10 cellular contexts compared by ENCODE assay signal in the genomic region with DNA sequence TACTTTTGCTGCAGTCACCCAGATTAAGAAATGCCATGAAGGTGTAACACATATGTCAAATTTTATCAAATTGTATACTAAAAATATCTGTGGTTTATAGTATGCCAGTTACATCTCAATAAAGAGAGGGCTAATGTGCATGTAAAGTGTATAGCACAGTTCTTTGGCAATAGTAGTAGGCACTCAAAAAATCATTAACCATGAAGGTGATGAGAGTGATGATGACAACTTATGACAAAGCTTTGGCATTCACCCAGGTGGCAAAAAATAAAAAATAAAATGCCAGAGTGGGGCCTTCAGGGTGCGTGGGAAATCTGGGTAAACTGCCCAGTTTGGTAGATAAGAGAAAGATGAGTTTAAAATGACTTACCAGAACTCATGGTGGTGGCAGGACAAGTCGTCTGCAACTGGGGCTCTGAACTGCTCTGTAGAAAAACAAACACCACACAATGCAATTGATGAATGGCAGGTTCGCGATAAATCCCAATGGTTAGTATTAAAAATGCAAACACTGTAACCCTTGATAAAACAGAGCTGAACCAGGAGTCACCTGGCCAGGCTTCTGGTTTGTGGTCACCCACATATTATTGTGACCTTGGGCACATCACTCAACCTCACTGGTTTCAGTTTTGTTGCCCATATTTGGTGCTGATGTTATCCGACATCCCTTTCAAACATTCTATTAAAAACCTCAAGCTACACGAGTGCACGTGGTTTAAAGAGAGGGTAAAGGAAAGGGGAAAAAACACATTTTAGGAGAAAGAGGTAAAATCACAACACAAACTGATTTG.
DNase-seq lines count a peak whose midpoint lies in the region; ATAC-seq, FAIRE-seq and TF ChIP-seq lines count a peak whose summit lies in the region.
"Had no signal": no experiment of that assay in that cellular context is flagged by ENCODE, and none has a peak within 500 bp of the region (broad histone marks: within the 10 kb centered on the region; RNA-seq: fewer than 3 reads in every experiment).

No MANE protein-coding gene starts in this region.

- H3K36me3 ChIP-seq in esophagus squamous epithelium = peaks cover 0 to 11% (median 0%) of the 10 kb centered on the region in 3 donors

- no peak overlapping the region for H3K4me3 Mint-ChIP-seq in nephron progenitor cell
- H3K4me3 Mint-ChIP-seq in T-helper 17 cell = no peak overlapping the region

- WGBS in esophagus squamous epithelium, 2 donors = 67 to 72% methylated on average over 7 of the region's 7 CpGs

- TF ChIP-seq CTCF in esophagus squamous epithelium (IDR thresholded peaks at IDR 0.05) = no peak
- TF ChIP-seq CTCF in nephron progenitor cell (IDR thresholded peaks at IDR 0.05) = no peak

- ATAC-seq in GM21447 (IDR thresholded peaks at IDR 0.05; ENCODE audit: unreplicated experiment) (peak; percentile 67), HG03457 (IDR thresholded peaks at IDR 0.05; ENCODE audit: unreplicated experiment) (peak; percentile 84), T-helper 17 cell (no peak)

- H3K36me3 Mint-ChIP-seq in nephron progenitor cell (ENCODE audit: low read depth) (no peaks in the 10 kb centered on the region), T-helper 17 cell (ENCODE audit: low read depth) (no peaks in the 10 kb centered on the region)

- DNase-seq in GM18507 (ENCODE audit: extremely low spot score, insufficient read length, low read depth) (no peak), esophagus squamous epithelium (lab: John Stamatoyannopoulos, UW) (no peak), nephron progenitor cell (no peak), inferior parietal cortex (ENCODE audit: extremely low spot score) (no peak), T-helper 17 cell (no peak), UCSD-AML1 (lab: John Stamatoyannopoulos, UW; ENCODE audit: unreplicated experiment) (no peak)
- DNase-seq: erythroblast, NCI-H1930 had no signal

- H3K27ac ChIP-seq in esophagus squamous epithelium = peak overlapping the region in 3 of 4 donors; percentile 68 to 87 (median 83)

- intact Hi-C loops in esophagus squamous epithelium (cut with DNase I) = no loop called here

- H3K27me3 ChIP-seq in esophagus squamous epithelium = no peaks in the 10 kb centered on the region

- H3K9me3 ChIP-seq in esophagus squamous epithelium = no peaks in the 10 kb centered on the region
- no peaks in the 10 kb centered on the region for H3K9me3 ChIP-seq in T-helper 17 cell (ENCODE audit: control insufficient read depth, low read length, poor library complexity, severe bottlenecking)

- no peak for TF ChIP-seq POLR2A in esophagus squamous epithelium (IDR thresholded peaks at IDR 0.05)

- H3K27me3 Mint-ChIP-seq in nephron progenitor cell (ENCODE audit: low read depth, poor library complexity) (no peaks in the 10 kb centered on the region), T-helper 17 cell (no peaks in the 10 kb centered on the region)

- peaks cover 13% of the 10 kb centered on the region for H3K4me1 Mint-ChIP-seq in nephron progenitor cell
- peaks cover under 1% of the 10 kb centered on the region for H3K4me1 Mint-ChIP-seq in T-helper 17 cell

- peaks cover 0 to 36% (median 13%) of the 10 kb centered on the region in 3 donors for H3K4me1 ChIP-seq in esophagus squamous epithelium

- no peaks in the 10 kb centered on the region for H3K9me3 Mint-ChIP-seq in nephron progenitor cell

- no peak overlapping the region for H3K4me3 ChIP-seq in esophagus squamous epithelium

- H3K27ac Mint-ChIP-seq in nephron progenitor cell (no peak overlapping the region), T-helper 17 cell (no peak overlapping the region)

- FAIRE-seq in GM18507 (lab: Jason Lieb, UNC) = peak; percentile 75
